ENCODE assay signal across 29 cellular contexts in genomic region chr3:68458646-68459045, GRCh38.
"Had no signal": no experiment of that assay in that cellular context is flagged by ENCODE, and none has a peak within 500 bp of the region (broad histone marks: within the 10 kb centered on the region; RNA-seq: fewer than 3 reads in every experiment).

No MANE protein-coding gene starts in this region.

- FAIRE-seq: keratinocyte, small intestine had no signal

- H3K4me1 ChIP-seq: left ventricle myocardium inferior, pancreas, prostate gland, tibial nerve, uterus had no signal

- H3K36me3 ChIP-seq: left ventricle myocardium inferior, pancreas, prostate gland, tibial nerve, uterus had no signal

- DNase-seq: hippocampal formation; left colon; left ventricle myocardium inferior; midbrain; mucosa of descending colon; naive thymus-derived CD4-positive, alpha-beta T cell; nucleus accumbens; pancreas; posterior cingulate gyrus; retina; right cardiac atrium; small intestine; stimulated activated CD4-positive, alpha-beta T cell treated with anti-CD3 and anti-CD28 coated beads, Interleukin-1b, Interleukin-23, amount 100 ng/mL, for 48 hours; stimulated activated CD4-positive, alpha-beta T cell treated with anti-CD3 and anti-CD28 coated beads, Interleukin-2, amount 100 ng/mL, for 48 hours; stimulated activated CD4-positive, alpha-beta T cell treated with anti-CD3 and anti-CD28 coated beads, Interleukin-4, amount 100 ng/mL, for 4 hours; stimulated activated CD8-positive, alpha-beta memory T cell treated with anti-CD3 and anti-CD28 coated beads, Interleukin-4, amount 100 ng/mL, for 48 hours; stimulated activated naive CD4-positive, alpha-beta T cell treated with Interleukin-2 at 50 U/mL for 16 hours; stimulated activated naive CD8-positive, alpha-beta T cell treated with anti-CD3 and anti-CD28 coated beads, Interleukin-15, amount 100 ng/mL, for 72 hours; substantia nigra; uterus had no signal

- ATAC-seq: left colon; mucosa of descending colon; naive thymus-derived CD4-positive, alpha-beta T cell; natural killer cell treated with Interleukin-12 subunit alpha and Interleukin-12 subunit beta and Interleukin-15 and Interleukin-18, amount 100 ng/mL, for 72 hours; pancreas; right cardiac atrium; sciatic nerve; stimulated activated memory B cell treated with anti-CD40 and anti-IgM and Interleukin-4, amounts not matched to agents 10 μg/mL and 1 μg/mL and 100 μg/mL, for 72 hours; stimulated activated naive CD8-positive, alpha-beta T cell treated with anti-CD3 and anti-CD28 coated beads, Interleukin-15, amount 100 ng/mL, for 72 hours had no signal

- H3K27ac Mint-ChIP-seq: naive thymus-derived CD4-positive, alpha-beta T cell; natural killer cell treated with Interleukin-12 subunit alpha and Interleukin-12 subunit beta and Interleukin-15 and Interleukin-18, amount 100 ng/mL, for 72 hours; stimulated activated memory B cell treated with anti-CD40 and anti-IgM and Interleukin-4, amounts not matched to agents 10 μg/mL and 1 μg/mL and 100 μg/mL, for 72 hours; stimulated activated naive CD8-positive, alpha-beta T cell treated with anti-CD3 and anti-CD28 coated beads, Interleukin-15, amount 100 ng/mL, for 72 hours; type B pancreatic cell had no signal

- H3K36me3 Mint-ChIP-seq: natural killer cell treated with Interleukin-12 subunit alpha and Interleukin-12 subunit beta and Interleukin-15 and Interleukin-18, amount 100 ng/mL, for 72 hours; stimulated activated memory B cell treated with anti-CD40 and anti-IgM and Interleukin-4, amounts not matched to agents 10 μg/mL and 1 μg/mL and 100 μg/mL, for 72 hours; type B pancreatic cell had no signal

- H3K4me3 Mint-ChIP-seq: naive thymus-derived CD4-positive, alpha-beta T cell; natural killer cell treated with Interleukin-12 subunit alpha and Interleukin-12 subunit beta and Interleukin-15 and Interleukin-18, amount 100 ng/mL, for 72 hours; neural crest cell; stimulated activated memory B cell treated with anti-CD40 and anti-IgM and Interleukin-4, amounts not matched to agents 10 μg/mL and 1 μg/mL and 100 μg/mL, for 72 hours; stimulated activated naive CD8-positive, alpha-beta T cell treated with anti-CD3 and anti-CD28 coated beads, Interleukin-15, amount 100 ng/mL, for 72 hours; type B pancreatic cell had no signal

- H3K27me3 Mint-ChIP-seq: naive thymus-derived CD4-positive, alpha-beta T cell; natural killer cell treated with Interleukin-12 subunit alpha and Interleukin-12 subunit beta and Interleukin-15 and Interleukin-18, amount 100 ng/mL, for 72 hours; stimulated activated memory B cell treated with anti-CD40 and anti-IgM and Interleukin-4, amounts not matched to agents 10 μg/mL and 1 μg/mL and 100 μg/mL, for 72 hours; stimulated activated naive CD8-positive, alpha-beta T cell treated with anti-CD3 and anti-CD28 coated beads, Interleukin-15, amount 100 ng/mL, for 72 hours had no signal

- H3K27me3 ChIP-seq: pancreas, tibial nerve, uterus had no signal

- H3K4me1 Mint-ChIP-seq: naive thymus-derived CD4-positive, alpha-beta T cell; neural crest cell; stimulated activated memory B cell treated with anti-CD40 and anti-IgM and Interleukin-4, amounts not matched to agents 10 μg/mL and 1 μg/mL and 100 μg/mL, for 72 hours; stimulated activated naive CD8-positive, alpha-beta T cell treated with anti-CD3 and anti-CD28 coated beads, Interleukin-15, amount 100 ng/mL, for 72 hours had no signal

- H3K9me3 ChIP-seq: mucosa of descending colon, pancreas, prostate gland had no signal

- H3K27ac ChIP-seq: left ventricle myocardium inferior, pancreas, prostate gland, tibial nerve, uterus had no signal

- H3K4me3 ChIP-seq: left ventricle myocardium inferior, lung, mucosa of descending colon, pancreas, prostate gland, tibial nerve, uterus had no signal
